36 cellular contexts compared by ENCODE assay signal in the genomic region with DNA sequence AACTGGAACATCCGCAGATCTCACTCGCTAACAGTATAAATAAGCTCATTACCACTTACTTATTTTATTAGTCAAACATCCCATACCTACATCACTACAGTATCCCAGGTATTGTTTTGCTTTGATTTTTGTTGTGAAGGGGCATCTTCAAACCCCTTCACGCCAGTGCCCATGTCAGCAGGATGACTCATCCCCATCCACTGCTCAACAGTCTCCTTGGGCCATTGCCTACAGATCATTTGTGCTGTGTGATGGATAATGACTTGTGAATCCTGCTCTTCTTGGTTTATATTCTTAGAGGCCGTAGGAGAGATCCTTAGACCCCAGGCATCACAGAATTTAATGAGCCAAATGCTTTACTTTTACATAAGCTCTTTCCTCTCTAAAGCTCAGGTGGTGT.
"Had no signal": no experiment of that assay in that cellular context is flagged by ENCODE, and none has a peak within 500 bp of the region (broad histone marks: within the 10 kb centered on the region; RNA-seq: fewer than 3 reads in every experiment).

No MANE protein-coding gene starts in this region.

- ATAC-seq: activated CD8-positive, alpha-beta T cell treated with anti-CD3 and anti-CD28 coated beads for 36 hours; activated naive CD4-positive, alpha-beta T cell treated with anti-CD3 and anti-CD28 coated beads, Interleukin-2, amount 50 U/mL, for 72 hours; activated T-cell treated with anti-CD3 and anti-CD28 coated beads, Interleukin-2, amount 50 U/mL, for 4 hours; activated T-cell treated with anti-CD3 and anti-CD28 coated beads, Interleukin-2, amount 50 U/mL, for 72 hours; activated T-helper 17 cell treated with anti-CD3 and anti-CD28 coated beads, Interleukin-2, amount 50 U/mL, for 72 hours; body of pancreas had no signal

- H3K36me3 ChIP-seq: adrenal gland, brain microvascular endothelial cell, breast epithelium had no signal

- H3K9me3 ChIP-seq: adrenal gland, body of pancreas, breast epithelium had no signal

- H3K4me1 Mint-ChIP-seq: activated B cell treated with CpG ODN at 0.5 μM for 24 hours; activated CD4-positive, alpha-beta T cell treated with anti-CD3 and anti-CD28 coated beads, Interleukin-2, amount 10 ng/mL, durations not matched to agents 24 days and 14 days; activated naive CD8-positive, alpha-beta T cell treated with anti-CD3 and anti-CD28 coated beads for 36 hours; activated T-helper 17 cell treated with anti-CD3 and anti-CD28 coated beads, Interleukin-2, amount 50 U/mL, for 72 hours had no signal

- H3K27ac ChIP-seq: adrenal gland, body of pancreas, brain microvascular endothelial cell, breast epithelium, VCaP had no signal

- H3K4me3 Mint-ChIP-seq: activated B cell treated with CpG ODN at 0.5 μM for 24 hours; activated CD4-positive, alpha-beta memory T cell treated with anti-CD3 and anti-CD28 coated beads for 36 hours; activated CD4-positive, alpha-beta T cell treated with anti-CD3 and anti-CD28 coated beads, Interleukin-2, amount 10 ng/mL, durations not matched to agents 24 days and 14 days; activated CD8-positive, alpha-beta T cell treated with anti-CD3 and anti-CD28 coated beads for 36 hours; activated naive CD4-positive, alpha-beta T cell treated with anti-CD3 and anti-CD28 coated beads for 36 hours; activated naive CD8-positive, alpha-beta T cell treated with anti-CD3 and anti-CD28 coated beads for 36 hours; activated T-cell treated with anti-CD3 and anti-CD28 coated beads, Interleukin-2, amount 50 U/mL, for 4 hours; activated T-cell treated with anti-CD3 and anti-CD28 coated beads, Interleukin-2, amount 50 U/mL, for 72 hours; activated T-helper 1 cell treated with anti-CD3 and anti-CD28 coated beads, Interleukin-12 subunit alpha, Interleukin-12 subunit beta, Interleukin-2, Interleukin-4 antibody, amounts not matched to agents 30 ng/mL and 10 ng/mL and 1 ng/mL, durations not matched to agents 14 hours and 24 hours and 36 hours; activated T-helper 17 cell treated with anti-CD3 and anti-CD28 coated beads, Interleukin-2, amount 50 U/mL, for 72 hours; T-helper 2 cell treated with Interferon-gamma antibody and Interleukin-4, amounts not matched to agents 5 μg/mL and 100 μg/mL, for 36 hours had no signal

- H3K27me3 ChIP-seq: body of pancreas, brain microvascular endothelial cell, breast epithelium had no signal

- DNase-seq: activated B cell treated with CpG ODN at 0.5 μM for 24 hours; activated CD4-positive, alpha-beta memory T cell treated with anti-CD3 and anti-CD28 coated beads for 36 hours; activated CD4-positive, alpha-beta T cell treated with anti-CD3 and anti-CD28 coated beads for 4 hours; activated CD4-positive, alpha-beta T cell treated with anti-CD3 and anti-CD28 coated beads, Interleukin-2, amount 10 ng/mL, durations not matched to agents 24 days and 14 days; activated CD4-positive, alpha-beta T cell treated with anti-CD3 and anti-CD28 coated beads, Interleukin-2, amount 50 U/mL, for 1 hour; activated CD4-positive, alpha-beta T cell treated with anti-CD3 and anti-CD28 coated beads, Interleukin-2, amount 50 U/mL, for 4 hours; activated CD4-positive, CD25-positive, alpha-beta regulatory T cell treated with anti-CD3 and anti-CD28 coated beads, Interleukin-2, amount 50 U/mL, for 72 hours; activated CD8-positive, alpha-beta memory T cell treated with anti-CD3 and anti-CD28 coated beads, Interleukin-2, amount 50 U/mL, for 4 hours; activated CD8-positive, alpha-beta T cell treated with anti-CD3 and anti-CD28 coated beads for 36 hours; activated effector memory CD4-positive, alpha-beta T cell treated with anti-CD3 and anti-CD28 coated beads, Interleukin-2, amount 50 U/mL, for 16 hours; activated gamma-delta T cell treated with Interleukin-2 at 50 U/mL for 16 hours; activated naive CD4-positive, alpha-beta T cell; activated naive CD4-positive, alpha-beta T cell treated with anti-CD3 and anti-CD28 coated beads for 36 hours; activated naive CD4-positive, alpha-beta T cell treated with anti-CD3 and anti-CD28 coated beads, Interleukin-2, amount 50 U/mL, for 16 hours; activated naive CD8-positive, alpha-beta T cell treated with anti-CD3 and anti-CD28 coated beads for 36 hours; activated T-cell treated with anti-CD3 and anti-CD28 coated beads for 4 hours; activated T-cell treated with anti-CD3 and anti-CD28 coated beads, Interleukin-2, amount 50 U/mL, for 1 hour; activated T-cell treated with anti-CD3 and anti-CD28 coated beads, Interleukin-2, amount 50 U/mL, for 4 hours; activated T-cell treated with anti-CD3 and anti-CD28 coated beads, Interleukin-2, amount 50 U/mL, for 72 hours; adrenal gland; amniotic stem cell; aorta; body of pancreas; brain microvascular endothelial cell; central memory CD4-positive, alpha-beta T cell; T-helper 2 cell; T-helper 9 cell had no signal

- H3K9me3 Mint-ChIP-seq: activated B cell treated with CpG ODN at 0.5 μM for 24 hours; activated CD4-positive, alpha-beta memory T cell treated with anti-CD3 and anti-CD28 coated beads for 36 hours; activated CD4-positive, alpha-beta T cell treated with anti-CD3 and anti-CD28 coated beads, Interleukin-2, amount 10 ng/mL, durations not matched to agents 24 days and 14 days; activated CD8-positive, alpha-beta T cell treated with anti-CD3 and anti-CD28 coated beads for 36 hours; activated naive CD4-positive, alpha-beta T cell treated with anti-CD3 and anti-CD28 coated beads for 36 hours; activated naive CD4-positive, alpha-beta T cell treated with anti-CD3 and anti-CD28 coated beads, Interleukin-2, amount 50 U/mL, for 72 hours; activated naive CD8-positive, alpha-beta T cell treated with anti-CD3 and anti-CD28 coated beads for 36 hours; activated T-cell treated with anti-CD3 and anti-CD28 coated beads, Interleukin-2, amount 50 U/mL, for 4 hours; activated T-cell treated with anti-CD3 and anti-CD28 coated beads, Interleukin-2, amount 50 U/mL, for 72 hours; activated T-helper 1 cell treated with anti-CD3 and anti-CD28 coated beads, Interleukin-12 subunit alpha, Interleukin-12 subunit beta, Interleukin-2, Interleukin-4 antibody, amounts not matched to agents 30 ng/mL and 10 ng/mL and 1 ng/mL, durations not matched to agents 14 hours and 24 hours and 36 hours; activated T-helper 17 cell treated with anti-CD3 and anti-CD28 coated beads, Interleukin-2, amount 50 U/mL, for 72 hours; T-helper 2 cell treated with Interferon-gamma antibody and Interleukin-4, amounts not matched to agents 5 μg/mL and 100 μg/mL, for 36 hours had no signal

- H3K27ac Mint-ChIP-seq: activated B cell treated with CpG ODN at 0.5 μM for 24 hours; activated CD4-positive, alpha-beta memory T cell treated with anti-CD3 and anti-CD28 coated beads for 36 hours; activated CD4-positive, alpha-beta T cell treated with anti-CD3 and anti-CD28 coated beads, Interleukin-2, amount 10 ng/mL, durations not matched to agents 24 days and 14 days; activated CD8-positive, alpha-beta T cell treated with anti-CD3 and anti-CD28 coated beads for 36 hours; activated naive CD4-positive, alpha-beta T cell treated with anti-CD3 and anti-CD28 coated beads for 36 hours; activated naive CD4-positive, alpha-beta T cell treated with anti-CD3 and anti-CD28 coated beads, Interleukin-2, amount 50 U/mL, for 72 hours; activated naive CD8-positive, alpha-beta T cell treated with anti-CD3 and anti-CD28 coated beads for 36 hours; activated T-cell treated with anti-CD3 and anti-CD28 coated beads, Interleukin-2, amount 50 U/mL, for 72 hours; activated T-helper 1 cell treated with anti-CD3 and anti-CD28 coated beads, Interleukin-12 subunit alpha, Interleukin-12 subunit beta, Interleukin-2, Interleukin-4 antibody, amounts not matched to agents 30 ng/mL and 10 ng/mL and 1 ng/mL, durations not matched to agents 14 hours and 24 hours and 36 hours; activated T-helper 17 cell treated with anti-CD3 and anti-CD28 coated beads, Interleukin-2, amount 50 U/mL, for 72 hours; T-helper 2 cell treated with Interferon-gamma antibody and Interleukin-4, amounts not matched to agents 5 μg/mL and 100 μg/mL, for 36 hours had no signal

- FAIRE-seq: astrocyte, colon, TTC549 had no signal

- H3K36me3 Mint-ChIP-seq: activated CD4-positive, alpha-beta memory T cell treated with anti-CD3 and anti-CD28 coated beads for 36 hours; activated naive CD4-positive, alpha-beta T cell treated with anti-CD3 and anti-CD28 coated beads, Interleukin-2, amount 50 U/mL, for 72 hours; activated naive CD8-positive, alpha-beta T cell treated with anti-CD3 and anti-CD28 coated beads for 36 hours had no signal

- H3K4me1 ChIP-seq: adrenal gland, body of pancreas, breast epithelium had no signal

- H3K4me3 ChIP-seq: adrenal gland, body of pancreas, breast epithelium had no signal
